In genomic region chr18:79642626-79643025, GRCh38 we compare ENCODE assay signal across 18 cellular contexts. TPM values are rescaled to one million over a fixed set of nuclear protein-coding genes. Genes with fewer than 3 reads are reported as not detected.
DNase-seq lines count a peak whose midpoint lies in the region; ATAC-seq and TF ChIP-seq lines count a peak whose summit lies in the region.
"Had no signal": no experiment of that assay in that cellular context is flagged by ENCODE, and none has a peak within 500 bp of the region (broad histone marks: within the 10 kb centered on the region; RNA-seq: fewer than 3 reads in every experiment).

No MANE protein-coding gene starts in this region.

- H3K9me3 ChIP-seq in left lung = no peaks in the 10 kb centered on the region
- H3K9me3 ChIP-seq in esophagus muscularis mucosa = no peaks in the 10 kb centered on the region
- H3K9me3 ChIP-seq: thoracic aorta had no signal

- H3K27ac Mint-ChIP-seq in activated naive CD8-positive, alpha-beta T cell treated with anti-CD3 and anti-CD28 coated beads for 36 hours = peak overlapping the region; percentile 45
- H3K27ac Mint-ChIP-seq in activated CD4-positive, alpha-beta T cell treated with anti-CD3 and anti-CD28 coated beads, Interleukin-2, amount 10 ng/mL, durations not matched to agents 24 days and 14 days = no peak overlapping the region
- H3K27ac Mint-ChIP-seq: activated T-cell treated with anti-CD3 and anti-CD28 coated beads, Interleukin-2, amount 50 U/mL, for 72 hours had no signal

- H3K27ac ChIP-seq in left lung (peak overlapping the region in 1 of 2 donors; percentile 50), esophagus muscularis mucosa (replicated peaks in 1 of 4) (no peak overlapping the region)
- H3K27ac ChIP-seq: parathyroid adenoma, thoracic aorta, WERI-Rb-1 had no signal

- no peaks in the 10 kb centered on the region for H3K36me3 Mint-ChIP-seq in activated naive CD8-positive, alpha-beta T cell treated with anti-CD3 and anti-CD28 coated beads for 36 hours
- H3K36me3 Mint-ChIP-seq in activated CD4-positive, alpha-beta T cell treated with anti-CD3 and anti-CD28 coated beads, Interleukin-2, amount 10 ng/mL, durations not matched to agents 24 days and 14 days (ENCODE audit: low read depth) = no peaks in the 10 kb centered on the region

- 85% methylated on average over 6 of the region's 6 CpGs for WGBS in esophagus muscularis mucosa

- in situ Hi-C loops in KBM-7 (cut with MboI; ENCODE audit: low pct_unique_long_range_greater_than_20kb, low sequenced_read_pairs) = loop anchor here (25.0 kb wide), 1 partner anchor 255 kb away; the partner anchor contains the start of gene NFATC1

- H3K27me3 Mint-ChIP-seq in activated naive CD8-positive, alpha-beta T cell treated with anti-CD3 and anti-CD28 coated beads for 36 hours = peaks cover 9% of the 10 kb centered on the region
- peaks cover 9% of the 10 kb centered on the region for H3K27me3 Mint-ChIP-seq in activated CD4-positive, alpha-beta T cell treated with anti-CD3 and anti-CD28 coated beads, Interleukin-2, amount 10 ng/mL, durations not matched to agents 24 days and 14 days

- H3K4me3 Mint-ChIP-seq in activated naive CD8-positive, alpha-beta T cell treated with anti-CD3 and anti-CD28 coated beads for 36 hours = no peak overlapping the region
- H3K4me3 Mint-ChIP-seq in activated CD4-positive, alpha-beta T cell treated with anti-CD3 and anti-CD28 coated beads, Interleukin-2, amount 10 ng/mL, durations not matched to agents 24 days and 14 days = no peak overlapping the region
- H3K4me3 Mint-ChIP-seq: activated CD8-positive, alpha-beta T cell treated with anti-CD3 and anti-CD28 coated beads for 36 hours; activated T-cell treated with anti-CD3 and anti-CD28 coated beads, Interleukin-2, amount 50 U/mL, for 72 hours had no signal

- H3K36me3 ChIP-seq in left lung (no peaks in the 10 kb centered on the region), esophagus muscularis mucosa (no peaks in the 10 kb centered on the region)
- H3K36me3 ChIP-seq: thoracic aorta, WERI-Rb-1 had no signal

- H3K4me3 ChIP-seq in left lung = no peak overlapping the region
- H3K4me3 ChIP-seq in esophagus muscularis mucosa = no peak overlapping the region
- H3K4me3 ChIP-seq: thoracic aorta had no signal

- H3K4me1 ChIP-seq in left lung (peaks cover 3 to 24% of the 10 kb centered on the region in 2 donors), esophagus muscularis mucosa (peaks cover 3 to 15% (median 8%) of the 10 kb centered on the region in 4 donors)
- H3K4me1 ChIP-seq: parathyroid adenoma had no signal

- peak; percentile 56 for ATAC-seq in left lung
- ATAC-seq: activated T-cell treated with anti-CD3 and anti-CD28 coated beads, Interleukin-2, amount 50 U/mL, for 72 hours had no signal

- peak; percentile 73 to 81 for DNase-seq in AML-193 (lab: John Stamatoyannopoulos, UW)
- peak; percentile 45 for DNase-seq in KBM-7
- no peak for DNase-seq in activated naive CD8-positive, alpha-beta T cell treated with anti-CD3 and anti-CD28 coated beads for 36 hours
- no peak for DNase-seq in left lung
- no peak for DNase-seq in DMS 273 treated with DMSO at 0.1 percent for 48 hours (lab: John Stamatoyannopoulos, UW)
- no peak for DNase-seq in activated CD4-positive, alpha-beta T cell treated with anti-CD3 and anti-CD28 coated beads, Interleukin-2, amount 10 ng/mL, durations not matched to agents 24 days and 14 days
- no peak for DNase-seq in amygdala (lab: John Stamatoyannopoulos, UW)
- no peak for DNase-seq in esophagus muscularis mucosa (ENCODE audit: extremely low spot score)
- DNase-seq: activated T-cell treated with anti-CD3 and anti-CD28 coated beads, Interleukin-2, amount 50 U/mL, for 72 hours; effector memory CD4-positive, alpha-beta T cell; foreskin melanocyte; NCI-H2171 treated with DMSO at 0.1 percent for 48 hours; NCI-H774; stimulated activated CD4-positive, alpha-beta T cell treated with anti-CD3 and anti-CD28 coated beads, Interleukin-4, amount 100 ng/mL, for 24 hours; WERI-Rb-1 had no signal

- intact Hi-C loops in left lung (cut with DNase I) = loop anchor here in 1 of 2 donors (10.0 kb wide), 1 partner anchor 258 kb away; no protein-coding TSS in a partner anchor
- intact Hi-C loops in activated CD4-positive, alpha-beta T cell treated with anti-CD3 and anti-CD28 coated beads, Interleukin-2, amount 10 ng/mL, durations not matched to agents 24 days and 14 days (cut with micrococcal nuclease) = loop anchor here (5.0 kb wide), 1 partner anchor 765 kb away; no protein-coding TSS in a partner anchor
- intact Hi-C loops in esophagus muscularis mucosa (cut with DNase I) = no loop called here

- no peaks in the 10 kb centered on the region for H3K9me3 Mint-ChIP-seq in activated naive CD8-positive, alpha-beta T cell treated with anti-CD3 and anti-CD28 coated beads for 36 hours
- no peaks in the 10 kb centered on the region for H3K9me3 Mint-ChIP-seq in activated CD4-positive, alpha-beta T cell treated with anti-CD3 and anti-CD28 coated beads, Interleukin-2, amount 10 ng/mL, durations not matched to agents 24 days and 14 days
- H3K9me3 Mint-ChIP-seq: activated CD8-positive, alpha-beta T cell treated with anti-CD3 and anti-CD28 coated beads for 36 hours; activated T-cell treated with anti-CD3 and anti-CD28 coated beads, Interleukin-2, amount 50 U/mL, for 72 hours had no signal

- TF ChIP-seq CTCF in left lung (IDR thresholded peaks at IDR 0.05) (no peak), esophagus muscularis mucosa (IDR thresholded peaks at IDR 0.05) (no peak)

- H3K27me3 ChIP-seq in left lung (peaks cover 13 to 41% of the 10 kb centered on the region in 2 donors), esophagus muscularis mucosa (peaks cover 0 to 60% (median 7%) of the 10 kb centered on the region in 4 donors)

- peaks cover 12% of the 10 kb centered on the region for H3K4me1 Mint-ChIP-seq in activated naive CD8-positive, alpha-beta T cell treated with anti-CD3 and anti-CD28 coated beads for 36 hours
- no peaks in the 10 kb centered on the region for H3K4me1 Mint-ChIP-seq in activated CD4-positive, alpha-beta T cell treated with anti-CD3 and anti-CD28 coated beads, Interleukin-2, amount 10 ng/mL, durations not matched to agents 24 days and 14 days

- no peak for TF ChIP-seq EP300 in esophagus muscularis mucosa (IDR thresholded peaks at IDR 0.05)

- no peak for TF ChIP-seq POLR2A in esophagus muscularis mucosa (IDR thresholded peaks at IDR 0.05; ENCODE audit: low read depth)

RNA-seq across cellular contexts. Expression of gene CTDP1, which starts 37.0 kb away (rescaled TPM):
- total RNA-seq in activated naive CD8-positive, alpha-beta T cell treated with anti-CD3 and anti-CD28 coated beads for 36 hours = 10 to 100 TPM; 44.4 to 44.6 TPM
- 10 to 100 TPM; 18.5 to 24.4 TPM for total RNA-seq in left lung
- total RNA-seq in activated CD4-positive, alpha-beta T cell treated with anti-CD3 and anti-CD28 coated beads, Interleukin-2, amount 10 ng/mL, durations not matched to agents 24 days and 14 days = 41.2 and 45.5 TPM in 2 replicates
- 10 to 100 TPM; 22.0 to 28.5 (median 24.5) TPM for total RNA-seq in esophagus muscularis mucosa

Comparison
In these comparisons a context has a peak if more than half of its experiments do, and no peak if none do; other contexts are left out.
1. DNase-seq: peak in AML-193 (2 of 2) and KBM-7 (single experiment); none in activated naive CD8-positive, alpha-beta T cell treated with anti-CD3 and anti-CD28 coated beads for 36 hours (single experiment), left lung (0 of 2), DMS 273 treated with DMSO at 0.1 percent for 48 hours (single experiment), activated CD4-positive, alpha-beta T cell treated with anti-CD3 and anti-CD28 coated beads, Interleukin-2, amount 10 ng/mL, durations not matched to agents 24 days and 14 days (single experiment), amygdala (0 of 56) and esophagus muscularis mucosa (single experiment).